In the genomic region with DNA sequence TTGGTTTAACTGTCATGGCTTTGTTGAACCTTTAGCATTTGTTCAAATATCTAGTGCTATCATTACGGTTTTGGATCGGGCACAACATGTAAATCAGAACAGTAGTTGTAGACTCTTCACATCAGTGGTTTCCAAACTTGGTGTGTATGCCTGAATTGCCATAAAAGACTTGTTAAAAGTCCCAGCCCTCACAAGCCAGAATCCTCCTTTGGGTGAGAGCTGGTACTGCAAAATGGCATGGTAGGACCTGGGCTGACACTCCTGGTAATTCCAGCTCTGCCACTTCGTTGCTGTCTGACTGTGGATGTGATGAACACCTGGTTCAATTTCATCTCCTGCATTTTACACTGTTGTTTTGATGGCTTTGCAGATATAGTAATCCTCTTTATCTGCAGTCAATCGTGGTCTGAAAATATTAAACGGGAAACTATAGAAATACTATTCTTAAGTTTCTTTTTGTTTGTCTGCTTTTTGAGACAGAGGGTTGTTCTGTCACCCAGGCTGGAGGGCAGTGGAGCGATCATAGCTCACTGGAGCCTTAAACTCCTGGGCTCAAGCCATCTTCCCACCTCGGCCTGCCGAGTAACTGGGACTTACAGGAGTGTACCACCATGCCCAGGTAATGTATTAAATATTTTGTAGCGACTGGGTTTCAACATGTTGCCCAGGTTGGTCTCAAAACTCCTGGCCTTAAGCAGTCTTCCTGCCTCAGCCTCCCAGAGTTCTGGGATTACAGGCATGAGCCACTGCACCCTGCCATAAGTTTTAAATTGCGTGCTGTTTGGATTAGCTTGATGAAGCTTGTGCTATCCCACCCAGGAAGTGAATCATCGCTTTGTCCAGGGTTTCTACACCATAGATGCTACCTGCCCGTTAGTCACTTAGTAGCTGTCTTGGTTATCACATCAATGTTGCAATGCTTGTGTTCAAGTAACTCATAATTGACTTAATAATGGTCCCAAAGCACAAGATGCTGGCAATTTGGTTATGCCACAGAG, we compare ENCODE assay signal across 9 cellular contexts.
DNase-seq lines count a peak whose midpoint lies in the region; ATAC-seq and TF ChIP-seq lines count a peak whose summit lies in the region.
"Had no signal": no experiment of that assay in that cellular context is flagged by ENCODE, and none has a peak within 500 bp of the region (broad histone marks: within the 10 kb centered on the region; RNA-seq: fewer than 3 reads in every experiment).

No MANE protein-coding gene starts in this region.

- H3K27me3 ChIP-seq in CD4-positive, alpha-beta memory T cell (ENCODE audit: insufficient read depth, low read length): no peaks in the 10 kb centered on the region
- H3K27me3 ChIP-seq in GM23338 (ENCODE audit: insufficient read depth) (no peaks in the 10 kb centered on the region), PC-9 (ENCODE audit: insufficient read depth, low read depth) (no peaks in the 10 kb centered on the region), brain microvascular endothelial cell (replicated peaks) (no peaks in the 10 kb centered on the region)
- H3K27me3 ChIP-seq: SJCRH30 had no signal

- no peaks in the 10 kb centered on the region for H3K36me3 ChIP-seq in CD4-positive, alpha-beta memory T cell (ENCODE audit: insufficient read depth, low read length)
- H3K36me3 ChIP-seq in GM23338 (ENCODE audit: insufficient read depth) (no peaks in the 10 kb centered on the region), PC-9 (ENCODE audit: low read depth) (0 out of 2 replicates have a peak, but pooled peaks cover 5% of the 10 kb centered on the region), brain microvascular endothelial cell (replicated peaks) (no peaks in the 10 kb centered on the region)

- H3K9me2 ChIP-seq in GM23338 (ENCODE audit: insufficient read depth) (no peaks in the 10 kb centered on the region), PC-9 (ENCODE audit: insufficient read depth) (no peaks in the 10 kb centered on the region)

- BruUV-seq in PC-9 (replicated peaks; lab: Mats Ljungman, UMichigan): no TSS peak

- POLR2A ChIA-PET in CD4-positive, alpha-beta memory T cell (lab: Charles Lee; ENCODE audit: partially characterized antibody): interaction anchor here (0.6 to 3.8 kb wide), 21 partner anchors 9 to 529 kb away, joined by 3 to 63 read pairs (median 6); partner anchors contain the start of genes ACAD9, CNBP, RAB7A and RPN1
- POLR2A ChIA-PET in PC-9 (lab: Charles Lee; ENCODE audit: unreplicated experiment): interaction anchor here (0.6 to 0.7 kb wide), 7 partner anchors 58 to 1106 kb away, joined by 3 to 11 read pairs (median 4); partner anchors contain the start of gene TMCC1

- H2AFZ ChIP-seq in GM23338 (no peak overlapping the region), PC-9 (no peak overlapping the region)

- peak; percentile 39 to 77 (median 43) for DNase-seq in CD4-positive, alpha-beta memory T cell
- peak; percentile 82 for DNase-seq in GM23338 (ENCODE audit: low spot score)
- DNase-seq in PC-9: peak; percentile 58 to 70
- peak; percentile 69 for DNase-seq in brain microvascular endothelial cell
- no peak for DNase-seq in inferior parietal cortex (ENCODE audit: extremely low spot score)
- no peak for DNase-seq in effector CD8-positive, alpha-beta T cell (lab: John Stamatoyannopoulos, UW)
- no peak for DNase-seq in NCI-H2029 treated with DMSO at 0.1 percent for 48 hours (lab: John Stamatoyannopoulos, UW)

- H3K9me3 Mint-ChIP-seq in CD4-positive, alpha-beta memory T cell: no peaks in the 10 kb centered on the region
- no peaks in the 10 kb centered on the region for H3K9me3 Mint-ChIP-seq in GM23338
- no peaks in the 10 kb centered on the region for H3K9me3 Mint-ChIP-seq in nephron

- in situ Hi-C loops in brain microvascular endothelial cell (cut with HindIII; ENCODE audit: low pct_ligation_motif_present, low sequenced_read_pairs): loop anchor here (25.0 kb wide), 1 partner anchor 100 kb away; no protein-coding TSS in a partner anchor

- H3K4me1 ChIP-seq in CD4-positive, alpha-beta memory T cell (ENCODE audit: insufficient read depth, low read length): peaks cover 79% of the 10 kb centered on the region
- H3K4me1 ChIP-seq in GM23338 (ENCODE audit: insufficient read depth) (peaks cover 35% of the 10 kb centered on the region), PC-9 (replicated peaks; ENCODE audit: insufficient read depth) (peaks cover 24% of the 10 kb centered on the region)

- no peaks in the 10 kb centered on the region for H3K27me3 Mint-ChIP-seq in CD4-positive, alpha-beta memory T cell
- H3K27me3 Mint-ChIP-seq in GM23338 (ENCODE audit: insufficient read depth, low read depth, poor library complexity) (peaks cover 14% of the 10 kb centered on the region), nephron (ENCODE audit: low read depth) (no peaks in the 10 kb centered on the region)

- H3K27ac Mint-ChIP-seq in CD4-positive, alpha-beta memory T cell: peak overlapping the region; percentile 89 to 98 (median 94)
- H3K27ac Mint-ChIP-seq in GM23338 (no peak overlapping the region; the same call in 1 of the 2 replicates), nephron (no peak overlapping the region)

- intact Hi-C loops in CD4-positive, alpha-beta memory T cell (cut with micrococcal nuclease): loop anchor here (1.0 to 2.0 kb wide), 2 partner anchors 8 to 17 kb away; no protein-coding TSS in a partner anchor
- intact Hi-C loops in PC-9 (cut with micrococcal nuclease; ENCODE audit: unreplicated experiment): loop anchor here (2.0 kb wide), 1 partner anchor 107 kb away; no protein-coding TSS in a partner anchor

- H3K36me3 Mint-ChIP-seq in CD4-positive, alpha-beta memory T cell: peaks cover 0 to 2% of the 10 kb centered on the region in 2 donors
- H3K36me3 Mint-ChIP-seq in GM23338 (ENCODE audit: low read depth): no peaks in the 10 kb centered on the region
- H3K36me3 Mint-ChIP-seq in nephron (ENCODE audit: low read depth): no peaks in the 10 kb centered on the region

- H3F3A ChIP-seq in GM23338 (replicated peaks; ENCODE audit: low read depth) (no peaks in the 10 kb centered on the region), PC-9 (ENCODE audit: insufficient read depth, low read depth) (peaks cover 67% of the 10 kb centered on the region)

- ATAC-seq in GM23338: peak; percentile 71

- CTCF ChIA-PET in CD4-positive, alpha-beta memory T cell (lab: Charles Lee; ENCODE audit: partially characterized antibody): interaction anchor here (0.8 to 3.8 kb wide), 13 partner anchors 9 to 170 kb away, joined by 3 to 82 read pairs (median 5); no protein-coding TSS in a partner anchor
- CTCF ChIA-PET in PC-9 (lab: Charles Lee): interaction anchor here (0.6 to 1.7 kb wide), 4 partner anchors 19 to 962 kb away, joined by 3 to 14 read pairs (median 6); no protein-coding TSS in a partner anchor

- peak overlapping the region; percentile 48 for H3K27ac ChIP-seq in CD4-positive, alpha-beta memory T cell (ENCODE audit: low read depth, low read length)
- H3K27ac ChIP-seq in GM23338 (ENCODE audit: low read depth) (peak overlapping the region; percentile 10; the same call in 1 of the 2 replicates), PC-9 (peak overlapping the region; percentile 42), brain microvascular endothelial cell (peak overlapping the region; percentile 6)
- H3K27ac ChIP-seq: SJCRH30 had no signal

- H4K20me1 ChIP-seq in GM23338 (replicated peaks; ENCODE audit: insufficient read depth) (peaks cover 86% of the 10 kb centered on the region), PC-9 (ENCODE audit: insufficient read depth) (peaks cover 90% of the 10 kb centered on the region)

- peak overlapping the region; percentile 0 to 57 for H3K4me3 ChIP-seq in CD4-positive, alpha-beta memory T cell (ENCODE audit: low read length in 2 of 2)
- H3K4me3 ChIP-seq in GM23338: no peak overlapping the region
- H3K4me3 ChIP-seq in PC-9: no peak overlapping the region
- H3K4me3 ChIP-seq in brain microvascular endothelial cell (ENCODE audit: low read depth, low read length): no peak overlapping the region
- H3K4me3 ChIP-seq: SJCRH30 had no signal

- TF ChIP-seq CTCF in GM23338 (conservative IDR thresholded peaks at IDR 0.05; ENCODE audit: low read depth in 2 of 2): peak; percentile 35 to 51; a peak in 3 of 4 replicates
- peak; percentile 66 for TF ChIP-seq CTCF in PC-9 (conservative IDR thresholded peaks at IDR 0.05)
- peak; percentile 59 for TF ChIP-seq CTCF in brain microvascular endothelial cell (IDR thresholded peaks at IDR 0.05; ENCODE audit: low read depth, low read length, missing control alignments)
- peak in 2 of 3 experiments; percentile 20 to 28 for TF ChIP-seq CTCF in nephron (IDR thresholded peaks at IDR 0.05; ENCODE audit: unreplicated experiment in 3 of 3)

- peak overlapping the region; percentile 53 to 90 (median 84) for H3K4me3 Mint-ChIP-seq in CD4-positive, alpha-beta memory T cell
- H3K4me3 Mint-ChIP-seq in GM23338: no peak overlapping the region
- no peak overlapping the region for H3K4me3 Mint-ChIP-seq in nephron

- H3K9me3 ChIP-seq in CD4-positive, alpha-beta memory T cell (ENCODE audit: control insufficient read depth in 1 of 2, low read length in 2 of 2): no peaks in the 10 kb centered on the region
- H3K9me3 ChIP-seq in PC-9 (ENCODE audit: insufficient read depth, low read depth): no peaks in the 10 kb centered on the region
- H3K9me3 ChIP-seq: SJCRH30 had no signal

- H3K79me2 ChIP-seq in GM23338 (replicated peaks; ENCODE audit: insufficient read depth): peaks cover 94% of the 10 kb centered on the region
- H3K79me2 ChIP-seq in PC-9 (ENCODE audit: low read depth): peaks cover 98% of the 10 kb centered on the region

- H3K4me2 ChIP-seq in GM23338 (peak overlapping the region; percentile 50; the same call in 1 of the 2 replicates), PC-9 (peak overlapping the region; percentile 37)

- H3K4me1 Mint-ChIP-seq in CD4-positive, alpha-beta memory T cell: peaks cover 56 to 87% (median 72%) of the 10 kb centered on the region in 4 donors
- H3K4me1 Mint-ChIP-seq in GM23338 (peaks cover 50% of the 10 kb centered on the region), nephron (peaks cover 32% of the 10 kb centered on the region)

TF ChIP-seq in GM23338, 12 proteins besides CTCF, POLR2A, EP300 and RAD21 (continues in another document):
- TF ChIP-seq STAT1 (IDR thresholded peaks at IDR 0.05; ENCODE audit: unreplicated experiment): no peak
- TF ChIP-seq JUNB (IDR thresholded peaks at IDR 0.05; ENCODE audit: unreplicated experiment): no peak
- no peak for TF ChIP-seq POLR2AphosphoS5 (IDR thresholded peaks at IDR 0.05; ENCODE audit: low read depth)

Comparison
In these comparisons a context has a peak if more than half of its experiments do, and no peak if none do; other contexts are left out.
1. DNase-seq: peak in CD4-positive, alpha-beta memory T cell (5 of 5), GM23338 (single experiment), PC-9 (2 of 2) and brain microvascular endothelial cell (single experiment); none in inferior parietal cortex (single experiment), effector CD8-positive, alpha-beta T cell (single experiment) and NCI-H2029 treated with DMSO at 0.1 percent for 48 hours (single experiment).
2. H3K4me3 ChIP-seq: peak in CD4-positive, alpha-beta memory T cell (2 of 2); none in GM23338 (single experiment), PC-9 (single experiment) and brain microvascular endothelial cell (single experiment).
3. H3K27ac Mint-ChIP-seq: peak in CD4-positive, alpha-beta memory T cell (7 of 7); none in GM23338 (single experiment) and nephron (0 of 3).
4. H3K4me3 Mint-ChIP-seq: peak in CD4-positive, alpha-beta memory T cell (8 of 8); none in GM23338 (single experiment) and nephron (0 of 3).
5. Peak in every context shown above with its lines, with median percentiles within 50 percentile points of each other: H3K27ac ChIP-seq and CTCF ChIP-seq.